31 cellular contexts compared by ENCODE assay signal in the genomic region with DNA sequence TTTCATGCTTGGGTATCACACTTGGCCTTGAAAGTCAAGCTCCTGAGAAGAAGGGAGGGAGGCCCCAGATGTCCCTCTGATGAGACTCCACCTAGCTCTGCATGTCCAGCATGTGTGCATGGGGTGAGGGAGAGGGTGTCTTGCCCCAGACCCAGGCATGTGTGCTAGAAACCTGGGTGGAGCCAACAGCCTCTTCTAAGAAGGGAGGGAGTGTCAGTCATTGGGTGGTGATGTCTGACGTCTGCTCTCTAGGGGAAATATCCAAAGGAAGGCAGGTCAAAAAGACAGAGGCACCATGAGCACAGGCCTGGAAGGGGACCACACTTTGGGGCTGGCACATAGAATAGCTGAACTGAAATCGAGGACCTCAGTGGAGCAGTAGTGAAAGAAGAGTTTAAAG.
"Had no signal": no experiment of that assay in that cellular context is flagged by ENCODE, and none has a peak within 500 bp of the region (broad histone marks: within the 10 kb centered on the region; RNA-seq: fewer than 3 reads in every experiment).

No MANE protein-coding gene starts in this region.

- H3K4me3 ChIP-seq: adrenal gland, esophagus muscularis mucosa, gastrocnemius medialis, heart right ventricle had no signal

- FAIRE-seq: astrocyte, colon had no signal

- H3K9me3 ChIP-seq: adrenal gland, esophagus muscularis mucosa, gastrocnemius medialis, heart right ventricle had no signal

- H3K36me3 ChIP-seq: adrenal gland, brain microvascular endothelial cell, esophagus muscularis mucosa, gastrocnemius medialis, heart right ventricle had no signal

- H3K27me3 ChIP-seq: adrenal gland, esophagus muscularis mucosa, gastrocnemius medialis, heart right ventricle had no signal

- H3K4me1 ChIP-seq: adrenal gland, esophagus muscularis mucosa, foreskin keratinocyte, gastrocnemius medialis, heart right ventricle had no signal

- H3K27ac ChIP-seq: adrenal gland, brain microvascular endothelial cell, esophagus muscularis mucosa, foreskin keratinocyte, gastrocnemius medialis, heart right ventricle, WERI-Rb-1 had no signal

- ATAC-seq: activated CD4-positive, CD25-positive, alpha-beta regulatory T cell treated with anti-CD3 and anti-CD28 coated beads, Interleukin-2, amount 50 U/mL, for 24 hours; activated CD8-positive, alpha-beta T cell treated with anti-CD3 and anti-CD28 coated beads for 36 hours; activated naive CD8-positive, alpha-beta T cell treated with anti-CD3 and anti-CD28 coated beads, Interleukin-2, amount 50 U/mL, for 24 hours; activated T-cell treated with anti-CD3 and anti-CD28 coated beads, Interleukin-2, amount 50 U/mL, for 4 hours; effector memory CD8-positive, alpha-beta T cell; foreskin keratinocyte; gastrocnemius medialis; heart right ventricle; T-helper 17 cell had no signal

- DNase-seq: activated B cell treated with CpG ODN at 0.5 μM for 24 hours; activated CD4-positive, alpha-beta T cell treated with anti-CD3 and anti-CD28 coated beads for 48 hours; activated CD4-positive, alpha-beta T cell treated with anti-CD3 and anti-CD28 coated beads, Interleukin-2, amount 50 U/mL, for 1 hour; activated CD4-positive, alpha-beta T cell treated with anti-CD3 and anti-CD28 coated beads, Interleukin-2, amount 50 U/mL, for 48 hours; activated CD8-positive, alpha-beta memory T cell treated with anti-CD3 and anti-CD28 coated beads for 24 hours; activated CD8-positive, alpha-beta T cell treated with anti-CD3 and anti-CD28 coated beads for 36 hours; activated effector memory CD4-positive, alpha-beta T cell treated with anti-CD3 and anti-CD28 coated beads, Interleukin-2, amount 50 U/mL, for 16 hours; activated naive CD4-positive, alpha-beta T cell treated with anti-CD3 and anti-CD28 coated beads for 36 hours; activated naive CD8-positive, alpha-beta T cell treated with anti-CD3 and anti-CD28 coated beads for 36 hours; activated naive CD8-positive, alpha-beta T cell treated with anti-CD3 and anti-CD28 coated beads, Interleukin-2, amount 50 U/mL, for 24 hours; activated T-cell treated with anti-CD3 and anti-CD28 coated beads, Interleukin-2, amount 50 U/mL, for 4 hours; adrenal gland; amygdala; brain microvascular endothelial cell; caudate nucleus; cortex of kidney; dermis blood vessel endothelial cell; effector CD4-positive, alpha-beta T cell; effector memory CD8-positive, alpha-beta T cell; erythroblast; foreskin keratinocyte; gastrocnemius medialis; heart right ventricle; T-helper 1 cell; T-helper 17 cell; T1000; WERI-Rb-1 had no signal
